ENCODE assay signal across 11 cellular contexts in genomic region chr10:56633876-56634452, GRCh38.
DNase-seq lines count a peak whose midpoint lies in the region; ATAC-seq and TF ChIP-seq lines count a peak whose summit lies in the region.
"Had no signal": no experiment of that assay in that cellular context is flagged by ENCODE, and none has a peak within 500 bp of the region (broad histone marks: within the 10 kb centered on the region; RNA-seq: fewer than 3 reads in every experiment).

No MANE protein-coding gene starts in this region.

- H3K9ac ChIP-seq in colonic mucosa (ENCODE audit: low read depth in 2 of 2, low read length in 2 of 2), result no peak overlapping the region

- H3K4me3 ChIP-seq in colonic mucosa (no peak overlapping the region), ascending aorta (no peak overlapping the region)

- H3K27ac ChIP-seq in colonic mucosa (no peak overlapping the region), ascending aorta (no peak overlapping the region)
- H3K27ac ChIP-seq: foreskin keratinocyte had no signal

- H3K27me3 ChIP-seq in colonic mucosa (no peaks in the 10 kb centered on the region), ascending aorta (no peaks in the 10 kb centered on the region)
- H3K27me3 ChIP-seq: foreskin keratinocyte had no signal

- no peaks in the 10 kb centered on the region for H3K9me3 ChIP-seq in colonic mucosa
- H3K9me3 ChIP-seq in ascending aorta, result no peaks in the 10 kb centered on the region

- no peak for TF ChIP-seq CTCF in colonic mucosa (IDR thresholded peaks at IDR 0.05)
- TF ChIP-seq CTCF in ascending aorta (IDR thresholded peaks at IDR 0.05), result no peak

- no peaks in the 10 kb centered on the region for H3K36me3 ChIP-seq in colonic mucosa
- no peaks in the 10 kb centered on the region for H3K36me3 ChIP-seq in ascending aorta

- intact Hi-C loops in colonic mucosa (cut with DNase I), result no loop called here
- intact Hi-C loops in ascending aorta (cut with DNase I), result no loop called here

- ATAC-seq in GM19324 (IDR thresholded peaks at IDR 0.05; ENCODE audit: low FRiP score, unreplicated experiment) (peak; percentile 100), HG02884 (IDR thresholded peaks at IDR 0.05; ENCODE audit: unreplicated experiment) (peak; percentile 99)
- ATAC-seq: foreskin keratinocyte had no signal

- no peaks in the 10 kb centered on the region for H3K4me1 ChIP-seq in colonic mucosa
- no peaks in the 10 kb centered on the region for H3K4me1 ChIP-seq in ascending aorta
- H3K4me1 ChIP-seq: foreskin keratinocyte had no signal

- DNase-seq in COLO668 (lab: John Stamatoyannopoulos, UW; ENCODE audit: unreplicated experiment) (peak; percentile 2), NCI-H1105 (lab: John Stamatoyannopoulos, UW) (peak; percentile 54), colonic mucosa (no peak), NCI-H1930 (lab: John Stamatoyannopoulos, UW) (no peak), ascending aorta (ENCODE audit: low spot score in 2 of 2) (no peak)
- no peak for DNase-seq in activated naive CD4-positive, alpha-beta T cell (lab: John Stamatoyannopoulos, UW)
- DNase-seq: activated CD4-positive, CD25-positive, alpha-beta regulatory T cell; foreskin keratinocyte; NCI-H2227 treated with DMSO at 0.1 percent for 48 hours had no signal

Comparison
In these comparisons a context has a peak if more than half of its experiments do, and no peak if none do; other contexts are left out.
1. DNase-seq: peak in COLO668 (single experiment) and NCI-H1105 (single experiment); none in colonic mucosa (single experiment), NCI-H1930 (0 of 2), ascending aorta (0 of 2) and activated naive CD4-positive, alpha-beta T cell (0 of 4).